In the genomic region with DNA sequence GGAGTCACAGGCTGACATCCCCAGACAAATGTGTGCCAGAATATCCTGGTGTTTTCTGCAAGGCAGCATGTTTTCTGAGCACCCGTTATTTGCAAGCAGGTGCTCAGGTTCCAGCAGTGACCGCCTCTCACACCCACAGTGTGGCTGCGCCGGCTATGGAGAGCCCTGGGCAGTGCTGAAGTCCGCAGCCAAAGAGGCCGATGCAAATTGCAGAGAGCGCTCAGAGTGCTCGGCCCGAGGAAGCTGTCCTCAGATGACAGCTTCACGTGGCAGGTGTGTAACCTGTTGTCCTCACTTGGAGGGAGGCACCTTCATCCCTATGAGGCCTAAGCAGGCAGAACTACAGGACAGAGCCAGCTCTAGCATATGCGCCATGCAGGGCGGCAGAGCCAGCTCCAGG, we compare ENCODE assay signal across 1 cellular context.
TF ChIP-seq lines count a peak whose summit lies in the region.

No MANE protein-coding gene starts in this region.

TF ChIP-seq in K562, 482 proteins besides CTCF, POLR2A, EP300 and RAD21:
- TF ChIP-seq, protein P1, sequence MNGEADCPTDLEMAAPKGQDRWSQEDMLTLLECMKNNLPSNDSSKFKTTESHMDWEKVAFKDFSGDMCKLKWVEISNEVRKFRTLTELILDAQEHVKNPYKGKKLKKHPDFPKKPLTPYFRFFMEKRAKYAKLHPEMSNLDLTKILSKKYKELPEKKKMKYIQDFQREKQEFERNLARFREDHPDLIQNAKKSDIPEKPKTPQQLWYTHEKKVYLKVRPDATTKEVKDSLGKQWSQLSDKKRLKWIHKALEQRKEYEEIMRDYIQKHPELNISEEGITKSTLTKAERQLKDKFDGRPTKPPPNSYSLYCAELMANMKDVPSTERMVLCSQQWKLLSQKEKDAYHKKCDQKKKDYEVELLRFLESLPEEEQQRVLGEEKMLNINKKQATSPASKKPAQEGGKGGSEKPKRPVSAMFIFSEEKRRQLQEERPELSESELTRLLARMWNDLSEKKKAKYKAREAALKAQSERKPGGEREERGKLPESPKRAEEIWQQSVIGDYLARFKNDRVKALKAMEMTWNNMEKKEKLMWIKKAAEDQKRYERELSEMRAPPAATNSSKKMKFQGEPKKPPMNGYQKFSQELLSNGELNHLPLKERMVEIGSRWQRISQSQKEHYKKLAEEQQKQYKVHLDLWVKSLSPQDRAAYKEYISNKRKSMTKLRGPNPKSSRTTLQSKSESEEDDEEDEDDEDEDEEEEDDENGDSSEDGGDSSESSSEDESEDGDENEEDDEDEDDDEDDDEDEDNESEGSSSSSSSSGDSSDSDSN (IDR thresholded peaks at IDR 0.05; ENCODE audit: borderline replicate concordance in 1 of 2, low read depth in 2 of 2, low read length in 2 of 2): no peak
